In genomic region chr12:108752387-108752786, GRCh38 we compare ENCODE assay signal across 17 cellular contexts. TPM values are rescaled to one million over a fixed set of nuclear protein-coding genes. Genes with fewer than 3 reads are reported as not detected.
DNase-seq lines count a peak whose midpoint lies in the region; ATAC-seq lines count a peak whose summit lies in the region.
"Had no signal": no experiment of that assay in that cellular context is flagged by ENCODE, and none has a peak within 500 bp of the region (broad histone marks: within the 10 kb centered on the region; RNA-seq: fewer than 3 reads in every experiment).

No MANE protein-coding gene starts in this region.

- H3K27me3 ChIP-seq in rectal smooth muscle tissue (ENCODE audit: control insufficient read depth, insufficient read depth, low read length), result no peaks in the 10 kb centered on the region
- H3K27me3 ChIP-seq: MG63, suprapubic skin had no signal

- no peak overlapping the region for H3K4me3 ChIP-seq in rectal smooth muscle tissue (ENCODE audit: low read length)
- H3K4me3 ChIP-seq: MG63, suprapubic skin had no signal

- ATAC-seq in left ventricle myocardium superior, result peak; percentile 76
- ATAC-seq in stimulated activated effector memory CD8-positive, alpha-beta T cell treated with anti-CD3 and anti-CD28 coated beads, Interleukin-12 subunit alpha, Interleukin-12 subunit beta, amount 100 ng/mL, for 72 hours, result no peak
- ATAC-seq: esophagus mucosa, PC-3 had no signal

- no peaks in the 10 kb centered on the region for H3K36me3 ChIP-seq in rectal smooth muscle tissue (ENCODE audit: control insufficient read depth, insufficient read depth, low read length)
- H3K36me3 ChIP-seq: MG63, suprapubic skin had no signal

- H3K4me3 Mint-ChIP-seq in stimulated activated effector memory CD8-positive, alpha-beta T cell treated with anti-CD3 and anti-CD28 coated beads, Interleukin-12 subunit alpha, Interleukin-12 subunit beta, amount 100 ng/mL, for 72 hours, result no peak overlapping the region

- no peak overlapping the region for H3K27ac Mint-ChIP-seq in stimulated activated effector memory CD8-positive, alpha-beta T cell treated with anti-CD3 and anti-CD28 coated beads, Interleukin-12 subunit alpha, Interleukin-12 subunit beta, amount 100 ng/mL, for 72 hours

- H3K27ac ChIP-seq in rectal smooth muscle tissue (ENCODE audit: low read depth, low read length), result peak overlapping the region; percentile 25
- H3K27ac ChIP-seq: suprapubic skin had no signal

- H3K36me3 Mint-ChIP-seq in stimulated activated effector memory CD8-positive, alpha-beta T cell treated with anti-CD3 and anti-CD28 coated beads, Interleukin-12 subunit alpha, Interleukin-12 subunit beta, amount 100 ng/mL, for 72 hours, result no peaks in the 10 kb centered on the region

- DNase-seq in NCI-H1694 treated with DMSO at 0.1 percent for 48 hours (lab: John Stamatoyannopoulos, UW), result peak; percentile 81
- peak; percentile 73 for DNase-seq in amniotic epithelial cell (ENCODE audit: low read depth)
- no peak for DNase-seq in left ventricle myocardium superior
- no peak for DNase-seq in RPMI8226
- no peak for DNase-seq in stimulated activated effector memory CD8-positive, alpha-beta T cell treated with anti-CD3 and anti-CD28 coated beads, Interleukin-12 subunit alpha, Interleukin-12 subunit beta, amount 100 ng/mL, for 72 hours (ENCODE audit: low spot score in 2 of 2)
- no peak for DNase-seq in NOMO-1 treated with DMSO at 0.1 percent for 48 hours (lab: John Stamatoyannopoulos, UW; ENCODE audit: unreplicated experiment)
- DNase-seq: activated CD4-positive, alpha-beta T cell treated with anti-CD3 and anti-CD28 coated beads for 4 hours; AML-193; H7; IMR-90; MG63; NCI-H187; PC-3; stimulated activated CD4-positive, alpha-beta T cell treated with anti-CD3 and anti-CD28 coated beads, Interleukin-4, amount 100 ng/mL, for 24 hours had no signal

- intact Hi-C loops in left ventricle myocardium superior (cut with micrococcal nuclease), result no loop called here

- no peak overlapping the region for H3K9ac ChIP-seq in rectal smooth muscle tissue (ENCODE audit: low read length)

- H3K4me1 ChIP-seq in rectal smooth muscle tissue (ENCODE audit: control insufficient read depth, insufficient read depth, low read length), result peaks cover 4% of the 10 kb centered on the region

- no peaks in the 10 kb centered on the region for H3K4me1 Mint-ChIP-seq in stimulated activated effector memory CD8-positive, alpha-beta T cell treated with anti-CD3 and anti-CD28 coated beads, Interleukin-12 subunit alpha, Interleukin-12 subunit beta, amount 100 ng/mL, for 72 hours

- H3K9me3 Mint-ChIP-seq in stimulated activated effector memory CD8-positive, alpha-beta T cell treated with anti-CD3 and anti-CD28 coated beads, Interleukin-12 subunit alpha, Interleukin-12 subunit beta, amount 100 ng/mL, for 72 hours, result no peaks in the 10 kb centered on the region

RNA-seq across cellular contexts. Expression of gene CORO1C, which starts 21.1 kb away (rescaled TPM):
- 68.0 TPM for total RNA-seq in left ventricle myocardium superior

Comparison
In these comparisons a context has a peak if more than half of its experiments do, and no peak if none do; other contexts are left out.
1. DNase-seq: peak in NCI-H1694 treated with DMSO at 0.1 percent for 48 hours (single experiment) and amniotic epithelial cell (single experiment); none in left ventricle myocardium superior (single experiment), RPMI8226 (single experiment), stimulated activated effector memory CD8-positive, alpha-beta T cell treated with anti-CD3 and anti-CD28 coated beads, Interleukin-12 subunit alpha, Interleukin-12 subunit beta, amount 100 ng/mL, for 72 hours (0 of 2) and NOMO-1 treated with DMSO at 0.1 percent for 48 hours (single experiment).